In the genomic region with DNA sequence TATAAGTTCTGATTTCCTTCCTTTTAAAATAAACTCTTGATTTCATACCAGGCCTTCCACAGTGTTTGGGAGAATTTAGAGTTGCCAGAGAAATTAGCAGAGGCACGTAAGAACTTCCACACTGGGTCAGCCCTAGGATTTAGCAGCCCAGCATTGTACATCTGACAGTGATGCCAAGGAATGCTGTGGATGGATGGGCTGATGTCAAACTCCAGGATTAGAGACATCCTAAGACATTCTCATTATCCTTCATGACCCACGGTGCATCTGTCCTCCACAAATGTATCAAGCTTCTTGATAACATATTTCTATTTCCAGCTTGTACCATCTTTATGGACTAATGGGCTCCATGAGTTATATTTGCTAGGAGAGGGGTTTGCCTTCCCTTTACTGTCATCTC, we compare ENCODE assay signal across 25 cellular contexts.
"Had no signal": no experiment of that assay in that cellular context is flagged by ENCODE, and none has a peak within 500 bp of the region (broad histone marks: within the 10 kb centered on the region; RNA-seq: fewer than 3 reads in every experiment).

No MANE protein-coding gene starts in this region.

- ATAC-seq: mucosa of descending colon; natural killer cell; right lobe of liver; stimulated activated memory B cell treated with anti-CD40 and anti-IgM and Interleukin-4, amounts not matched to agents 10 μg/mL and 1 μg/mL and 100 μg/mL, for 72 hours; stimulated activated naive CD8-positive, alpha-beta T cell treated with anti-CD3 and anti-CD28 coated beads, Interleukin-15, amount 100 ng/mL, for 72 hours had no signal

- H3K4me3 Mint-ChIP-seq: naive B cell; natural killer cell; neural crest cell; stimulated activated memory B cell treated with anti-CD40 and anti-IgM and Interleukin-4, amounts not matched to agents 10 μg/mL and 1 μg/mL and 100 μg/mL, for 72 hours; stimulated activated naive CD8-positive, alpha-beta T cell treated with anti-CD3 and anti-CD28 coated beads, Interleukin-15, amount 100 ng/mL, for 72 hours had no signal

- H3K36me3 ChIP-seq: heart left ventricle, left ventricle myocardium inferior, right atrium auricular region, right lobe of liver, spleen, tibial nerve, upper lobe of left lung had no signal

- H3K9ac ChIP-seq: parathyroid adenoma had no signal

- H2AFZ ChIP-seq: parathyroid adenoma had no signal

- H3K4me1 ChIP-seq: parathyroid adenoma, right atrium auricular region, right lobe of liver, upper lobe of left lung had no signal

- H3K79me2 ChIP-seq: parathyroid adenoma had no signal

- H3K36me3 Mint-ChIP-seq: naive B cell; natural killer cell; stimulated activated memory B cell treated with anti-CD40 and anti-IgM and Interleukin-4, amounts not matched to agents 10 μg/mL and 1 μg/mL and 100 μg/mL, for 72 hours had no signal

- H3K9me3 Mint-ChIP-seq: natural killer cell; neural crest cell; stimulated activated memory B cell treated with anti-CD40 and anti-IgM and Interleukin-4, amounts not matched to agents 10 μg/mL and 1 μg/mL and 100 μg/mL, for 72 hours; stimulated activated naive CD8-positive, alpha-beta T cell treated with anti-CD3 and anti-CD28 coated beads, Interleukin-15, amount 100 ng/mL, for 72 hours had no signal

- H3K4me3 ChIP-seq: heart left ventricle, left ventricle myocardium inferior, lung, mucosa of descending colon, right atrium auricular region, right lobe of liver, spleen, tibial nerve, upper lobe of left lung had no signal

- H3K4me1 Mint-ChIP-seq: natural killer cell; stimulated activated naive CD8-positive, alpha-beta T cell treated with anti-CD3 and anti-CD28 coated beads, Interleukin-15, amount 100 ng/mL, for 72 hours had no signal

- DNase-seq: glutamatergic neuron; heart left ventricle; islet precursor cell; left ventricle myocardium inferior; mesendoderm; midbrain; mucosa of descending colon; naive B cell; natural killer cell; nucleus accumbens; right lobe of liver; small intestine; spleen; stimulated activated CD4-positive, alpha-beta T cell treated with anti-CD3 and anti-CD28 coated beads, Interleukin-4, amount 100 ng/mL, for 4 hours; stimulated activated CD8-positive, alpha-beta memory T cell treated with anti-CD3 and anti-CD28 coated beads, Interleukin-4, amount 100 ng/mL, for 48 hours; stimulated activated naive CD4-positive, alpha-beta T cell treated with Interleukin-2 at 50 U/mL for 16 hours; stimulated activated naive CD8-positive, alpha-beta T cell treated with anti-CD3 and anti-CD28 coated beads, Interleukin-15, amount 100 ng/mL, for 72 hours; substantia nigra; upper lobe of left lung had no signal

- H3K27ac ChIP-seq: heart left ventricle, left ventricle myocardium inferior, parathyroid adenoma, right atrium auricular region, right lobe of liver, spleen, tibial nerve, upper lobe of left lung had no signal

- H3K27ac Mint-ChIP-seq: naive B cell; natural killer cell; stimulated activated memory B cell treated with anti-CD40 and anti-IgM and Interleukin-4, amounts not matched to agents 10 μg/mL and 1 μg/mL and 100 μg/mL, for 72 hours; stimulated activated naive CD8-positive, alpha-beta T cell treated with anti-CD3 and anti-CD28 coated beads, Interleukin-15, amount 100 ng/mL, for 72 hours had no signal

- H3K9me3 ChIP-seq: heart left ventricle, left ventricle myocardium inferior, mucosa of descending colon, right atrium auricular region, right lobe of liver, spleen, tibial nerve, upper lobe of left lung had no signal

- FAIRE-seq: small intestine had no signal

- H3K27me3 ChIP-seq: heart left ventricle, right atrium auricular region, right lobe of liver, tibial nerve, upper lobe of left lung had no signal
